In genomic region chr12:110531741-110532333, GRCh38 we compare ENCODE assay signal across 9 cellular contexts. TPM values are rescaled to one million over a fixed set of nuclear protein-coding genes. Genes with fewer than 3 reads are reported as not detected.
A peak's percentile ranks its signal among the peaks of the same experiment; 100 is the strongest.
DNase-seq lines count a peak whose midpoint lies in the region; ATAC-seq and TF ChIP-seq lines count a peak whose summit lies in the region.
"Had no signal": no experiment of that assay in that cellular context is flagged by ENCODE, and none has a peak within 500 bp of the region (broad histone marks: within the 10 kb centered on the region; RNA-seq: fewer than 3 reads in every experiment).

No MANE protein-coding gene starts in this region.

- no peak overlapping the region for H3K4me3 ChIP-seq in CD4-positive, CD25-positive, alpha-beta regulatory T cell (ENCODE audit: low read depth, low read length)
- peak overlapping the region in 1 of 3 donors; percentile 32 for H3K4me3 ChIP-seq in breast epithelium

- no peaks in the 10 kb centered on the region for H3K4me1 ChIP-seq in CD4-positive, CD25-positive, alpha-beta regulatory T cell (ENCODE audit: control insufficient read depth, insufficient read depth, low read length, poor library complexity, severe bottlenecking)
- H3K4me1 ChIP-seq in breast epithelium: peaks cover 0 to 11% of the 10 kb centered on the region in 2 donors

- peaks cover 25% of the 10 kb centered on the region for H3K36me3 ChIP-seq in CD4-positive, CD25-positive, alpha-beta regulatory T cell (ENCODE audit: control insufficient read depth, insufficient read depth, low read length)
- H3K36me3 ChIP-seq in breast epithelium: no peaks in the 10 kb centered on the region

- H3K4me1 Mint-ChIP-seq in CD4-positive, CD25-positive, alpha-beta regulatory T cell: peaks cover 8 to 28% (median 27%) of the 10 kb centered on the region in 4 donors
- H3K4me1 Mint-ChIP-seq in stimulated activated naive B cell treated with anti-CD40 and anti-IgM and Interleukin-4, amounts not matched to agents 10 μg/mL and 1 μg/mL and 100 μg/mL, for 72 hours: peaks cover 18 to 26% of the 10 kb centered on the region in 2 donors
- H3K4me1 Mint-ChIP-seq in type B pancreatic cell (ENCODE audit: unreplicated experiment): no peaks in the 10 kb centered on the region

- no peak for TF ChIP-seq POLR2A in breast epithelium (IDR thresholded peaks at IDR 0.05)

- no peaks in the 10 kb centered on the region for H3K9me3 Mint-ChIP-seq in CD4-positive, CD25-positive, alpha-beta regulatory T cell
- no peaks in the 10 kb centered on the region for H3K9me3 Mint-ChIP-seq in stimulated activated naive B cell treated with anti-CD40 and anti-IgM and Interleukin-4, amounts not matched to agents 10 μg/mL and 1 μg/mL and 100 μg/mL, for 72 hours
- no peaks in the 10 kb centered on the region for H3K9me3 Mint-ChIP-seq in type B pancreatic cell
- H3K9me3 Mint-ChIP-seq: dendritic cell treated with granulocyte-macrophage colony-stimulating factor and Interleukin-4, amounts not matched to agents 40 ng/mL and 50 ng/mL, for 4 days had no signal

- peaks cover 35% of the 10 kb centered on the region for H3K36me3 Mint-ChIP-seq in CD4-positive, CD25-positive, alpha-beta regulatory T cell
- peaks cover 24 to 57% of the 10 kb centered on the region in 2 donors for H3K36me3 Mint-ChIP-seq in stimulated activated naive B cell treated with anti-CD40 and anti-IgM and Interleukin-4, amounts not matched to agents 10 μg/mL and 1 μg/mL and 100 μg/mL, for 72 hours
- H3K36me3 Mint-ChIP-seq in type B pancreatic cell: peaks cover 9% of the 10 kb centered on the region

- H3K27me3 ChIP-seq in CD4-positive, CD25-positive, alpha-beta regulatory T cell (ENCODE audit: control insufficient read depth, insufficient read depth, low read length): no peaks in the 10 kb centered on the region
- no peaks in the 10 kb centered on the region for H3K27me3 ChIP-seq in breast epithelium

- DNase-seq in CD4-positive, CD25-positive, alpha-beta regulatory T cell: peak in 2 of 3 donors; percentile 4 to 48
- DNase-seq in breast epithelium (ENCODE audit: low spot score in 2 of 2): no peak
- no peak for DNase-seq in stimulated activated naive B cell treated with anti-CD40 and anti-IgM and Interleukin-4, amounts not matched to agents 10 μg/mL and 1 μg/mL and 100 μg/mL, for 72 hours
- DNase-seq in type B pancreatic cell (ENCODE audit: extremely low spot score, unreplicated experiment): no peak
- no peak for DNase-seq in epidermal melanocyte (ENCODE audit: insufficient read length, low spot score)
- no peak for DNase-seq in AG08396 (ENCODE audit: low spot score)

- no peak for TF ChIP-seq CTCF in breast epithelium (IDR thresholded peaks at IDR 0.05)
- TF ChIP-seq CTCF in type B pancreatic cell (conservative IDR thresholded peaks at IDR 0.05): no peak

- intact Hi-C loops in breast epithelium (cut with DNase I; ENCODE audit: low total_unique reads): no loop called here

- peak overlapping the region; percentile 14 to 74 (median 73) for H3K27ac Mint-ChIP-seq in CD4-positive, CD25-positive, alpha-beta regulatory T cell
- peak overlapping the region; percentile 67 for H3K27ac Mint-ChIP-seq in stimulated activated naive B cell treated with anti-CD40 and anti-IgM and Interleukin-4, amounts not matched to agents 10 μg/mL and 1 μg/mL and 100 μg/mL, for 72 hours
- H3K27ac Mint-ChIP-seq in type B pancreatic cell: no peak overlapping the region
- H3K27ac Mint-ChIP-seq: dendritic cell treated with granulocyte-macrophage colony-stimulating factor and Interleukin-4, amounts not matched to agents 40 ng/mL and 50 ng/mL, for 4 days had no signal

- H3K4me3 Mint-ChIP-seq in CD4-positive, CD25-positive, alpha-beta regulatory T cell: peak overlapping the region in 1 of 4 donors; percentile 5
- H3K4me3 Mint-ChIP-seq in stimulated activated naive B cell treated with anti-CD40 and anti-IgM and Interleukin-4, amounts not matched to agents 10 μg/mL and 1 μg/mL and 100 μg/mL, for 72 hours: no peak overlapping the region
- no peak overlapping the region for H3K4me3 Mint-ChIP-seq in type B pancreatic cell
- H3K4me3 Mint-ChIP-seq: dendritic cell treated with granulocyte-macrophage colony-stimulating factor and Interleukin-4, amounts not matched to agents 40 ng/mL and 50 ng/mL, for 4 days had no signal

- no peak overlapping the region for H3K27ac ChIP-seq in CD4-positive, CD25-positive, alpha-beta regulatory T cell (ENCODE audit: insufficient read depth, low read length, poor library complexity, severe bottlenecking)
- H3K27ac ChIP-seq in breast epithelium: peak overlapping the region; percentile 77 to 78

- peak in 1 of 2 donors; percentile 39 for ATAC-seq in CD4-positive, CD25-positive, alpha-beta regulatory T cell (ENCODE audit: low read depth in 2 of 2)
- ATAC-seq in GM19328 (IDR thresholded peaks at IDR 0.05; ENCODE audit: unreplicated experiment): peak; percentile 72
- ATAC-seq in HG03175 (IDR thresholded peaks at IDR 0.05; ENCODE audit: unreplicated experiment): peak; percentile 90
- peak; percentile 72 to 77 for ATAC-seq in stimulated activated naive B cell treated with anti-CD40 and anti-IgM and Interleukin-4, amounts not matched to agents 10 μg/mL and 1 μg/mL and 100 μg/mL, for 72 hours (replicated peaks)

- H3K27me3 Mint-ChIP-seq in CD4-positive, CD25-positive, alpha-beta regulatory T cell: no peaks in the 10 kb centered on the region
- no peaks in the 10 kb centered on the region for H3K27me3 Mint-ChIP-seq in stimulated activated naive B cell treated with anti-CD40 and anti-IgM and Interleukin-4, amounts not matched to agents 10 μg/mL and 1 μg/mL and 100 μg/mL, for 72 hours
- H3K27me3 Mint-ChIP-seq in type B pancreatic cell: no peaks in the 10 kb centered on the region
- H3K27me3 Mint-ChIP-seq: dendritic cell treated with granulocyte-macrophage colony-stimulating factor and Interleukin-4, amounts not matched to agents 40 ng/mL and 50 ng/mL, for 4 days had no signal

- H3K9me3 ChIP-seq in CD4-positive, CD25-positive, alpha-beta regulatory T cell (ENCODE audit: control insufficient read depth in 2 of 2, low read length in 2 of 2): no peaks in the 10 kb centered on the region
- no peaks in the 10 kb centered on the region for H3K9me3 ChIP-seq in breast epithelium

RNA-seq across cellular contexts. Expression of gene RAD9B, which starts 29.7 kb away (rescaled TPM):
- total RNA-seq in CD4-positive, CD25-positive, alpha-beta regulatory T cell: 0.35 TPM
- polyA plus RNA-seq in CD4-positive, CD25-positive, alpha-beta regulatory T cell: 1 to 10 TPM in 3 of 4 donors, under 1 TPM in 1; 0.91 to 1.2 (median 1.1) TPM
- total RNA-seq in breast epithelium: 1 to 10 TPM in 1 of 3 donors, under 1 TPM in 2; 0.48 to 2.8 (median 0.66) TPM
- total RNA-seq in type B pancreatic cell (ENCODE audit: low replicate concordance): 0.12 and 0.46 TPM in 2 replicates

RNA-seq across cellular contexts. Expression of gene VPS29, which starts 29.9 kb away (rescaled TPM):
- 102 TPM for total RNA-seq in CD4-positive, CD25-positive, alpha-beta regulatory T cell
- polyA plus RNA-seq in CD4-positive, CD25-positive, alpha-beta regulatory T cell: 100 to 1,000 TPM; 194 to 239 (median 210) TPM
- 100 to 1,000 TPM in 1 of 3 donors, 10 to 100 TPM in 2; 82.9 to 135 (median 96.7) TPM for total RNA-seq in breast epithelium
- total RNA-seq in type B pancreatic cell (ENCODE audit: low replicate concordance): 72.6 and 84.7 TPM in 2 replicates

RNA-seq across cellular contexts. Expression of gene PPTC7, which starts 51.3 kb away (rescaled TPM):
- 42.3 TPM for total RNA-seq in CD4-positive, CD25-positive, alpha-beta regulatory T cell
- 10 to 100 TPM in 1 of 4 donors, 1 to 10 TPM in 3; 6.7 to 10.3 (median 8.4) TPM for polyA plus RNA-seq in CD4-positive, CD25-positive, alpha-beta regulatory T cell
- total RNA-seq in breast epithelium (10 to 100 TPM; 21.6 to 31.9 (median 26.7) TPM), type B pancreatic cell (ENCODE audit: low replicate concordance) (14.5 and 14.8 TPM in 2 replicates)

Comparison
In these comparisons a context has a peak if more than half of its experiments do, and no peak if none do; other contexts are left out.
1. DNase-seq: peak in CD4-positive, CD25-positive, alpha-beta regulatory T cell (2 of 3); none in breast epithelium (0 of 2), stimulated activated naive B cell treated with anti-CD40 and anti-IgM and Interleukin-4, amounts not matched to agents 10 μg/mL and 1 μg/mL and 100 μg/mL, for 72 hours (single experiment), type B pancreatic cell (single experiment), epidermal melanocyte (single experiment) and AG08396 (single experiment).